In genomic region chr9:20378851-20379250, GRCh38 we compare ENCODE assay signal across 31 cellular contexts.
"Had no signal": no experiment of that assay in that cellular context is flagged by ENCODE, and none has a peak within 500 bp of the region (broad histone marks: within the 10 kb centered on the region; RNA-seq: fewer than 3 reads in every experiment).

No MANE protein-coding gene starts in this region.

- H3K36me3 Mint-ChIP-seq: stimulated activated effector memory CD8-positive, alpha-beta T cell treated with anti-CD3 and anti-CD28 coated beads, Interleukin-12 subunit alpha, Interleukin-12 subunit beta, amount 100 ng/mL, for 72 hours had no signal

- ATAC-seq: activated CD4-positive, alpha-beta T cell treated with anti-CD3 and anti-CD28 coated beads for 36 hours; activated CD8-positive, alpha-beta T cell treated with anti-CD3 and anti-CD28 coated beads, Interleukin-2, amount 10 ng/mL, durations not matched to agents 7 days and 5 days; activated naive CD8-positive, alpha-beta T cell treated with anti-CD3 and anti-CD28 coated beads, Interleukin-2, amount 50 U/mL, for 24 hours; activated T-cell treated with anti-CD3 and anti-CD28 coated beads, Interleukin-2, amount 50 U/mL, for 72 hours; heart right ventricle; left lung; lower lobe of right lung; psoas muscle; stimulated activated effector memory CD8-positive, alpha-beta T cell treated with anti-CD3 and anti-CD28 coated beads, Interleukin-12 subunit alpha, Interleukin-12 subunit beta, amount 100 ng/mL, for 72 hours had no signal

- DNase-seq: activated CD4-positive, alpha-beta T cell treated with anti-CD3 and anti-CD28 coated beads for 36 hours; activated CD4-positive, CD25-positive, alpha-beta regulatory T cell; activated CD8-positive, alpha-beta T cell treated with anti-CD3 and anti-CD28 coated beads, Interleukin-2, amount 10 ng/mL, durations not matched to agents 7 days and 5 days; activated effector memory CD4-positive, alpha-beta T cell treated with Interleukin-2 at 50 U/mL for 16 hours; activated naive CD4-positive, alpha-beta T cell treated with anti-CD3 and anti-CD28 coated beads for 36 hours; activated naive CD8-positive, alpha-beta T cell treated with anti-CD3 and anti-CD28 coated beads, Interleukin-2, amount 50 U/mL, for 24 hours; activated T-cell treated with anti-CD3 and anti-CD28 coated beads for 4 hours; activated T-cell treated with anti-CD3 and anti-CD28 coated beads, Interleukin-2, amount 50 U/mL, for 72 hours; amygdala; caudate nucleus; cortex of kidney; endodermal cell; foreskin melanocyte; heart right ventricle; left lung; lower lobe of right lung; mesenchymal stem cell; nucleus accumbens; psoas muscle; sigmoid colon; small intestine; stimulated activated CD4-positive, alpha-beta T cell treated with anti-CD3 and anti-CD28 coated beads, Interleukin-4, amount 100 ng/mL, for 24 hours; substantia nigra; T-helper 1 cell had no signal

- H3K9me3 Mint-ChIP-seq: activated naive CD4-positive, alpha-beta T cell treated with anti-CD3 and anti-CD28 coated beads for 36 hours; activated naive CD8-positive, alpha-beta T cell treated with anti-CD3 and anti-CD28 coated beads, Interleukin-2, amount 50 U/mL, for 24 hours; activated T-cell treated with anti-CD3 and anti-CD28 coated beads, Interleukin-2, amount 50 U/mL, for 72 hours; endodermal cell; stimulated activated effector memory CD8-positive, alpha-beta T cell treated with anti-CD3 and anti-CD28 coated beads, Interleukin-12 subunit alpha, Interleukin-12 subunit beta, amount 100 ng/mL, for 72 hours; stimulated activated naive CD8-positive, alpha-beta T cell treated with anti-CD3 and anti-CD28 coated beads, Interleukin-15, Interleukin-2, amounts not matched to agents 100 ng/mL and 50 ng/mL, for 24 hours; T-helper 2 cell treated with Interferon-gamma antibody and Interleukin-4, amounts not matched to agents 5 μg/mL and 100 μg/mL, for 36 hours; type B pancreatic cell had no signal

- H3K27ac ChIP-seq: esophagus muscularis mucosa, heart right ventricle, left lung, lower lobe of right lung, parathyroid adenoma, psoas muscle, sigmoid colon, vagina had no signal

- H3K27ac Mint-ChIP-seq: activated CD4-positive, alpha-beta T cell treated with anti-CD3 and anti-CD28 coated beads for 36 hours; activated CD8-positive, alpha-beta T cell treated with anti-CD3 and anti-CD28 coated beads, Interleukin-2, amount 10 ng/mL, durations not matched to agents 7 days and 5 days; activated naive CD4-positive, alpha-beta T cell treated with anti-CD3 and anti-CD28 coated beads for 36 hours; activated naive CD8-positive, alpha-beta T cell treated with anti-CD3 and anti-CD28 coated beads, Interleukin-2, amount 50 U/mL, for 24 hours; activated T-cell treated with anti-CD3 and anti-CD28 coated beads, Interleukin-2, amount 50 U/mL, for 72 hours; endodermal cell; stimulated activated effector memory CD8-positive, alpha-beta T cell treated with anti-CD3 and anti-CD28 coated beads, Interleukin-12 subunit alpha, Interleukin-12 subunit beta, amount 100 ng/mL, for 72 hours; stimulated activated naive CD8-positive, alpha-beta T cell treated with anti-CD3 and anti-CD28 coated beads, Interleukin-15, Interleukin-2, amounts not matched to agents 100 ng/mL and 50 ng/mL, for 24 hours; T-helper 2 cell treated with Interferon-gamma antibody and Interleukin-4, amounts not matched to agents 5 μg/mL and 100 μg/mL, for 36 hours had no signal

- H3K27me3 ChIP-seq: esophagus muscularis mucosa, heart right ventricle, left lung, sigmoid colon, vagina had no signal

- H3K27me3 Mint-ChIP-seq: activated CD4-positive, alpha-beta T cell treated with anti-CD3 and anti-CD28 coated beads for 36 hours; activated naive CD8-positive, alpha-beta T cell treated with anti-CD3 and anti-CD28 coated beads, Interleukin-2, amount 50 U/mL, for 24 hours; stimulated activated naive CD8-positive, alpha-beta T cell treated with anti-CD3 and anti-CD28 coated beads, Interleukin-15, Interleukin-2, amounts not matched to agents 100 ng/mL and 50 ng/mL, for 24 hours; type B pancreatic cell had no signal

- H3K36me3 ChIP-seq: esophagus muscularis mucosa, heart right ventricle, left lung, lower lobe of right lung, sigmoid colon, vagina had no signal

- H3K4me3 Mint-ChIP-seq: activated CD4-positive, alpha-beta T cell treated with anti-CD3 and anti-CD28 coated beads for 36 hours; activated CD8-positive, alpha-beta T cell treated with anti-CD3 and anti-CD28 coated beads, Interleukin-2, amount 10 ng/mL, durations not matched to agents 7 days and 5 days; activated naive CD4-positive, alpha-beta T cell treated with anti-CD3 and anti-CD28 coated beads for 36 hours; activated naive CD8-positive, alpha-beta T cell treated with anti-CD3 and anti-CD28 coated beads, Interleukin-2, amount 50 U/mL, for 24 hours; activated T-cell treated with anti-CD3 and anti-CD28 coated beads, Interleukin-2, amount 50 U/mL, for 72 hours; endodermal cell; stimulated activated effector memory CD8-positive, alpha-beta T cell treated with anti-CD3 and anti-CD28 coated beads, Interleukin-12 subunit alpha, Interleukin-12 subunit beta, amount 100 ng/mL, for 72 hours; stimulated activated naive CD8-positive, alpha-beta T cell treated with anti-CD3 and anti-CD28 coated beads, Interleukin-15, Interleukin-2, amounts not matched to agents 100 ng/mL and 50 ng/mL, for 24 hours; T-helper 2 cell treated with Interferon-gamma antibody and Interleukin-4, amounts not matched to agents 5 μg/mL and 100 μg/mL, for 36 hours; type B pancreatic cell had no signal

- H3K4me1 Mint-ChIP-seq: stimulated activated effector memory CD8-positive, alpha-beta T cell treated with anti-CD3 and anti-CD28 coated beads, Interleukin-12 subunit alpha, Interleukin-12 subunit beta, amount 100 ng/mL, for 72 hours had no signal

- H3K4me3 ChIP-seq: esophagus muscularis mucosa, heart right ventricle, left lung, lower lobe of right lung, psoas muscle, sigmoid colon, vagina had no signal

- H3K9me3 ChIP-seq: esophagus muscularis mucosa, heart right ventricle, left lung, lower lobe of right lung, psoas muscle, sigmoid colon, vagina had no signal

- H3K4me1 ChIP-seq: left lung, parathyroid adenoma, vagina had no signal
